22 cellular contexts compared by ENCODE assay signal in the genomic region with DNA sequence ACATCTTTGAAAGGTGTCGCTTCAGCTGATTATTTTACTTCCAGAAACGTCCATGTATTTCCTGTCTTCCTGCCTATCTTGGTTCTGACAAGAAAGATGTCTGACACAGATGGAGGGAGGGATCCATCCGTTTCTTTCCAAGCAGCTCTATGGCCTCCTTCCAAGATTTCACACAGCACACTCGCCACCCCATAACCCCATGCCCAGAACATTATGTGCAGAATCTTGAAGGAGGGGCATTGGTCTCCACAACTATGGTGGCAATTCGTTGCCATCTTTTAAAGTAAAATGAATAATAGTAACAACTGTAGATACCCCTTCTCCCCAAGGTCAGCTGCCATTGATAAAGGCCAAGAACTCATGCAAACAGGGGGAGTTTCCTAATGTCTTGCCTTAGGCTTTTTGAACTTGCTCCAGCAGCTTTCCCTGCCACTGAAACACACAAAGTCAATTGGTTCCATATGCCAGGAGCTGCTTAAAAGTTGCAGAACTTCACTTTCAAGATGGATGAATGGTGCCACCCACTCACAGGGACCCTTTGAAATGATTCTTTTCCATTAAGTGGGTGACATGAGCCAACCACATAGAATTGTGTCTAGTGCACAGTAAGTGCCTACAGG.
"Had no signal": no experiment of that assay in that cellular context is flagged by ENCODE, and none has a peak within 500 bp of the region (broad histone marks: within the 10 kb centered on the region; RNA-seq: fewer than 3 reads in every experiment).

No MANE protein-coding gene starts in this region.

- H3K36me3 Mint-ChIP-seq: activated naive CD4-positive, alpha-beta T cell treated with anti-CD3 and anti-CD28 coated beads, Interleukin-2, amount 50 U/mL, for 24 hours had no signal

- DNase-seq: activated CD4-positive, alpha-beta T cell treated with anti-CD3 and anti-CD28 coated beads for 36 hours; activated CD8-positive, alpha-beta T cell treated with anti-CD3 and anti-CD28 coated beads for 36 hours; activated effector memory CD4-positive, alpha-beta T cell treated with Interleukin-2 at 50 U/mL for 16 hours; activated T-cell treated with anti-CD3 and anti-CD28 coated beads, Interleukin-2, amount 50 U/mL, for 4 hours; body of pancreas; cerebellar nuclear complex; dermis blood vessel endothelial cell; effector memory CD8-positive, alpha-beta T cell; hypothalamus; kidney; left lung; mesendoderm; natural killer cell; occipital lobe; right cardiac atrium; small intestine; stimulated activated CD4-positive, alpha-beta T cell treated with anti-CD3 and anti-CD28 coated beads, Interleukin-4, amount 100 ng/mL, for 24 hours; stimulated activated naive CD4-positive, alpha-beta T cell treated with Interleukin-2 at 50 U/mL for 16 hours; substantia nigra; transverse colon had no signal

- H3K9me3 ChIP-seq: body of pancreas, left lung, transverse colon had no signal

- H3K4me1 Mint-ChIP-seq: activated naive CD4-positive, alpha-beta T cell treated with anti-CD3 and anti-CD28 coated beads, Interleukin-2, amount 50 U/mL, for 24 hours; natural killer cell had no signal

- H3K4me1 ChIP-seq: body of pancreas, left lung, transverse colon had no signal

- H3K4me3 ChIP-seq: body of pancreas, left lung, transverse colon had no signal

- H3K27ac Mint-ChIP-seq: activated CD4-positive, alpha-beta T cell treated with anti-CD3 and anti-CD28 coated beads for 36 hours; activated CD8-positive, alpha-beta T cell treated with anti-CD3 and anti-CD28 coated beads for 36 hours; activated naive CD4-positive, alpha-beta T cell treated with anti-CD3 and anti-CD28 coated beads, Interleukin-2, amount 50 U/mL, for 24 hours; effector memory CD8-positive, alpha-beta T cell; natural killer cell; T-helper 1 cell treated with Interleukin-12 subunit alpha and Interleukin-12 subunit beta and Interleukin-4 antibody, amounts not matched to agents 30 μg/mL and 1 μg/mL, for 36 hours had no signal

- H3K27me3 ChIP-seq: body of pancreas, left lung, transverse colon had no signal

- H3K36me3 ChIP-seq: left lung, transverse colon had no signal

- H3K4me3 Mint-ChIP-seq: activated CD4-positive, alpha-beta T cell treated with anti-CD3 and anti-CD28 coated beads for 36 hours; activated CD8-positive, alpha-beta T cell treated with anti-CD3 and anti-CD28 coated beads for 36 hours; activated naive CD4-positive, alpha-beta T cell treated with anti-CD3 and anti-CD28 coated beads, Interleukin-2, amount 50 U/mL, for 24 hours; activated T-cell treated with anti-CD3 and anti-CD28 coated beads, Interleukin-2, amount 50 U/mL, for 4 hours; effector memory CD8-positive, alpha-beta T cell; natural killer cell; T-helper 1 cell treated with Interleukin-12 subunit alpha and Interleukin-12 subunit beta and Interleukin-4 antibody, amounts not matched to agents 30 μg/mL and 1 μg/mL, for 36 hours had no signal

- ATAC-seq: activated CD4-positive, alpha-beta T cell treated with anti-CD3 and anti-CD28 coated beads for 36 hours; activated CD8-positive, alpha-beta T cell treated with anti-CD3 and anti-CD28 coated beads for 36 hours; activated T-cell treated with anti-CD3 and anti-CD28 coated beads, Interleukin-2, amount 50 U/mL, for 4 hours; body of pancreas; effector memory CD8-positive, alpha-beta T cell; left lung; natural killer cell had no signal

- H3K9me3 Mint-ChIP-seq: activated naive CD4-positive, alpha-beta T cell treated with anti-CD3 and anti-CD28 coated beads, Interleukin-2, amount 50 U/mL, for 24 hours; activated T-cell treated with anti-CD3 and anti-CD28 coated beads, Interleukin-2, amount 50 U/mL, for 4 hours; effector memory CD8-positive, alpha-beta T cell; natural killer cell had no signal
